In genomic region chr11:3823303-3823702, GRCh38 we compare ENCODE assay signal across 12 cellular contexts. TPM values are rescaled to one million over a fixed set of nuclear protein-coding genes. Genes with fewer than 3 reads are reported as not detected.
DNase-seq lines count a peak whose midpoint lies in the region; ATAC-seq, FAIRE-seq and TF ChIP-seq lines count a peak whose summit lies in the region.
"Had no signal": no experiment of that assay in that cellular context is flagged by ENCODE, and none has a peak within 500 bp of the region (broad histone marks: within the 10 kb centered on the region; RNA-seq: fewer than 3 reads in every experiment).

No MANE protein-coding gene starts in this region.

- H3K4me1 ChIP-seq in pancreas (no peaks in the 10 kb centered on the region), HAP-1 (peaks cover 9% of the 10 kb centered on the region; the same call in 1 of the 2 replicates)

- no peak for FAIRE-seq in pancreas (lab: Jason Lieb, UNC)

- no peaks in the 10 kb centered on the region for H3K27me3 ChIP-seq in pancreas
- no peaks in the 10 kb centered on the region for H3K27me3 ChIP-seq in HAP-1 (ENCODE audit: low read depth)
- H3K27me3 ChIP-seq: upper lobe of left lung had no signal

- 90 to 95% methylated on average over 3 of the region's 3 CpGs for WGBS in pancreas, 2 donors

- DNase-seq in ACHN, result peak; percentile 72
- peak; percentile 62 for DNase-seq in HFF-Myc (ENCODE audit: extremely low read depth, low read depth)
- DNase-seq in amniotic epithelial cell (ENCODE audit: low read depth), result peak; percentile 80
- DNase-seq in foreskin fibroblast, result peak; percentile 77 to 89
- no peak for DNase-seq in pancreas
- DNase-seq in DMS 273 (lab: John Stamatoyannopoulos, UW; ENCODE audit: unreplicated experiment), result no peak
- DNase-seq in HAP-1 (ENCODE audit: low spot score in 2 of 2), result no peak
- no peak for DNase-seq in NCI-H524 treated with DMSO at 0.1 percent for 48 hours (lab: John Stamatoyannopoulos, UW)
- DNase-seq: activated CD4-positive, alpha-beta T cell treated with anti-CD3 and anti-CD28 coated beads for 48 hours; activated naive CD4-positive, alpha-beta T cell treated with Interleukin-2 at 50 U/mL for 16 hours; NCI-H1105 had no signal

- in situ Hi-C loops in ACHN (cut with HindIII; ENCODE audit: low pct_ligation_motif_present, low pct_unique_long_range_greater_than_20kb, low sequenced_read_pairs) (no loop called here), HAP-1 (cut with MboI; ENCODE audit: low sequenced_read_pairs) (no loop called here)

- no peak for ATAC-seq in pancreas

- H3K9me3 ChIP-seq in pancreas (no peaks in the 10 kb centered on the region), HAP-1 (no peaks in the 10 kb centered on the region)
- H3K9me3 ChIP-seq: upper lobe of left lung had no signal

- peaks cover 0 to 10% (median 5%) of the 10 kb centered on the region in 3 donors for H3K36me3 ChIP-seq in pancreas
- peaks cover 16% of the 10 kb centered on the region for H3K36me3 ChIP-seq in HAP-1 (replicated peaks)

- intact Hi-C loops in pancreas (cut with DNase I), result no loop called here

- no peak overlapping the region for H3K27ac ChIP-seq in pancreas
- H3K27ac ChIP-seq: upper lobe of left lung had no signal

- no peak for TF ChIP-seq CTCF in HFF-Myc (IDR thresholded peaks at IDR 0.05; ENCODE audit: low read depth, low read length, missing control alignments)
- TF ChIP-seq CTCF in foreskin fibroblast (IDR thresholded peaks at IDR 0.05; ENCODE audit: low read depth, low read length), result no peak
- TF ChIP-seq CTCF in pancreas (IDR thresholded peaks at IDR 0.05), result no peak

- H3K4me3 ChIP-seq in HFF-Myc (replicated peaks; ENCODE audit: low read depth, low read length) (no peak overlapping the region), foreskin fibroblast (ENCODE audit: low read depth in 1 of 2, low read length in 2 of 2) (no peak overlapping the region), pancreas (no peak overlapping the region), HAP-1 (no peak overlapping the region)
- H3K4me3 ChIP-seq: upper lobe of left lung had no signal

RNA-seq across cellular contexts. Expression of gene PGAP2, which starts 14.9 kb away (rescaled TPM):
- total RNA-seq in pancreas, result 10 to 100 TPM; 13.5 to 21.4 (median 17.2) TPM
- 10 to 100 TPM; 18.6 to 32.9 TPM for polyA plus RNA-seq in pancreas

RNA-seq across cellular contexts. Expression of gene RHOG, which starts 17.5 kb away (rescaled TPM):
- total RNA-seq in pancreas, result 10 to 100 TPM in 5 of 6 donors, 1 to 10 TPM in 1; 9.0 to 27.5 (median 14.0) TPM
- polyA plus RNA-seq in pancreas, result 10 to 100 TPM; 13.6 to 18.5 TPM

RNA-seq across cellular contexts. Expression of gene NUP98, which starts 25.9 kb away (rescaled TPM):
- 10 to 100 TPM; 21.2 to 38.0 (median 27.0) TPM for total RNA-seq in pancreas
- 10 to 100 TPM; 12.2 to 18.7 TPM for polyA plus RNA-seq in pancreas

RNA-seq across cellular contexts. Expression of gene STIM1, which starts 32.2 kb away (rescaled TPM):
- 10 to 100 TPM; 17.0 to 28.9 (median 20.4) TPM for total RNA-seq in pancreas
- 10 to 100 TPM; 10.2 to 13.3 TPM for polyA plus RNA-seq in pancreas

Comparison
In these comparisons a context has a peak if more than half of its experiments do, and no peak if none do; other contexts are left out.
1. DNase-seq: peak in ACHN (single experiment), HFF-Myc (single experiment), amniotic epithelial cell (single experiment) and foreskin fibroblast (2 of 2); none in pancreas (0 of 6), DMS 273 (single experiment), HAP-1 (0 of 2) and NCI-H524 treated with DMSO at 0.1 percent for 48 hours (single experiment).